1 cellular context compared by ENCODE assay signal in genomic region chr19:1824252-1824622, GRCh38.
TF ChIP-seq lines count a peak whose summit lies in the region.

No MANE protein-coding gene starts in this region.

TF ChIP-seq in GM12878, 131 proteins besides CTCF, POLR2A, EP300 and RAD21:
- TF ChIP-seq IKZF2 (IDR thresholded peaks at IDR 0.05), result no peak
- TF ChIP-seq JUND (IDR thresholded peaks at IDR 0.05; ENCODE audit: low read depth, low read length), result no peak
- TF ChIP-seq SREBF1 (IDR thresholded peaks at IDR 0.05; ENCODE audit: low read length), result no peak
- no peak for TF ChIP-seq SIN3A (IDR thresholded peaks at IDR 0.05; ENCODE audit: low read depth, low read length)
- no peak for TF ChIP-seq ETV6 (conservative IDR thresholded peaks at IDR 0.05 in 1 of 2, IDR thresholded peaks at IDR 0.05 in 1 of 2; ENCODE audit: borderline replicate concordance in 1 of 2, low read depth in 1 of 2)
- no peak for TF ChIP-seq SRF (IDR thresholded peaks at IDR 0.05; ENCODE audit: low read depth in 2 of 2, low read length in 2 of 2)
- TF ChIP-seq, protein P1, sequence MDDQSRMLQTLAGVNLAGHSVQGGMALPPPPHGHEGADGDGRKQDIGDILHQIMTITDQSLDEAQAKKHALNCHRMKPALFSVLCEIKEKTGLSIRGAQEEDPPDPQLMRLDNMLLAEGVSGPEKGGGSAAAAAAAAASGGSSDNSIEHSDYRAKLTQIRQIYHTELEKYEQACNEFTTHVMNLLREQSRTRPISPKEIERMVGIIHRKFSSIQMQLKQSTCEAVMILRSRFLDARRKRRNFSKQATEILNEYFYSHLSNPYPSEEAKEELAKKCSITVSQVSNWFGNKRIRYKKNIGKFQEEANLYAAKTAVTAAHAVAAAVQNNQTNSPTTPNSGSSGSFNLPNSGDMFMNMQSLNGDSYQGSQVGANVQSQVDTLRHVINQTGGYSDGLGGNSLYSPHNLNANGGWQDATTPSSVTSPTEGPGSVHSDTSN (IDR thresholded peaks at IDR 0.05; ENCODE audit: insufficient replicate concordance, low read depth, low read length), result no peak
- no peak for TF ChIP-seq EGR1 (IDR thresholded peaks at IDR 0.05; ENCODE audit: borderline replicate concordance in 1 of 2, low read depth in 2 of 2, low read length in 2 of 2)
- TF ChIP-seq BMI1 (IDR thresholded peaks at IDR 0.05; ENCODE audit: borderline replicate concordance), result no peak
- TF ChIP-seq TCF3 (IDR thresholded peaks at IDR 0.05; ENCODE audit: borderline replicate concordance, insufficient read depth, low read depth, low read length), result no peak
- TF ChIP-seq POU2F2 (IDR thresholded peaks at IDR 0.05; ENCODE audit: borderline replicate concordance, low read depth, low read length), result no peak
- TF ChIP-seq USF1 (IDR thresholded peaks at IDR 0.05; ENCODE audit: borderline replicate concordance, extremely low read length, insufficient read depth, low read depth, low read length), result no peak
- TF ChIP-seq SMC3 (IDR thresholded peaks at IDR 0.05; ENCODE audit: borderline replicate concordance, low read length), result no peak
- TF ChIP-seq SMAD5 (IDR thresholded peaks at IDR 0.05; ENCODE audit: low read depth), result no peak
- TF ChIP-seq YBX1 (IDR thresholded peaks at IDR 0.05), result no peak
- TF ChIP-seq YY1 (IDR thresholded peaks at IDR 0.05; ENCODE audit: low read depth, low read length), result no peak
- no peak for TF ChIP-seq CEBPB (IDR thresholded peaks at IDR 0.05; ENCODE audit: borderline replicate concordance in 1 of 2, low read depth in 2 of 2, low read length in 2 of 2)
TF ChIP-seq in GM12878: peak in this region for 0.
